8 cellular contexts compared by ENCODE assay signal in genomic region chr15:78034495-78035191, GRCh38. TPM values are rescaled to one million over a fixed set of nuclear protein-coding genes. Genes with fewer than 3 reads are reported as not detected.
A peak's percentile ranks its signal among the peaks of the same experiment; 100 is the strongest.
DNase-seq lines count a peak whose midpoint lies in the region; ATAC-seq and TF ChIP-seq lines count a peak whose summit lies in the region.

No MANE protein-coding gene starts in this region.

- H2AFZ ChIP-seq in OCI-LY3 (ENCODE audit: low read depth, low read length), result no peak overlapping the region

- peak; percentile 87 for ATAC-seq in HG02571 (IDR thresholded peaks at IDR 0.05; ENCODE audit: unreplicated experiment)
- peak; percentile 74 for ATAC-seq in left lung
- no peak for ATAC-seq in GM18873 (IDR thresholded peaks at IDR 0.05; ENCODE audit: low FRiP score, unreplicated experiment)

- H3K4me2 ChIP-seq in OCI-LY3 (ENCODE audit: low read length), result peak overlapping the region; percentile 59

- H3K79me2 ChIP-seq in OCI-LY3 (ENCODE audit: low read length), result no peaks in the 10 kb centered on the region

- H3K4me3 ChIP-seq in OCI-LY3 (ENCODE audit: low read length), result peak overlapping the region; percentile 9
- no peak overlapping the region for H3K4me3 ChIP-seq in left lung

- DNase-seq in GF-D8 (lab: John Stamatoyannopoulos, UW) (peak; percentile 80), left lung (peak; percentile 70 to 83), NCI-H1436 (lab: John Stamatoyannopoulos, UW) (no peak)
- peak; percentile 70 for DNase-seq in activated gamma-delta T cell treated with anti-CD3 and anti-CD28 coated beads, Interleukin-2, amount 50 U/mL, for 16 hours (ENCODE audit: low read depth)
- peak; percentile 31 for DNase-seq in stimulated activated CD8-positive, alpha-beta memory T cell treated with anti-CD3 and anti-CD28 coated beads, Interleukin-15, amount 100 ng/mL, for 24 hours (ENCODE audit: low read depth)

- H3K27me3 ChIP-seq in OCI-LY3 (ENCODE audit: low read depth, low read length) (no peaks in the 10 kb centered on the region), left lung (no peaks in the 10 kb centered on the region)

- peaks cover 4% of the 10 kb centered on the region; the same call in 1 of the 2 replicates for H4K20me1 ChIP-seq in OCI-LY3 (ENCODE audit: insufficient read depth, low read length)

- no peak for TF ChIP-seq CTCF in OCI-LY3 (IDR thresholded peaks at IDR 0.05; ENCODE audit: low read depth, low read length)
- TF ChIP-seq CTCF in left lung (IDR thresholded peaks at IDR 0.05), result no peak

- H3K4me1 ChIP-seq in OCI-LY3 (ENCODE audit: low read length), result peaks cover 43% of the 10 kb centered on the region
- H3K4me1 ChIP-seq in left lung, result peaks cover 34 to 88% of the 10 kb centered on the region in 2 donors

- H3K9ac ChIP-seq in OCI-LY3 (ENCODE audit: low read length), result no peak overlapping the region

- no peak overlapping the region for H3K27ac ChIP-seq in OCI-LY3 (ENCODE audit: low read length)
- H3K27ac ChIP-seq in left lung, result peak overlapping the region; percentile 68 to 74

- H3K9me3 ChIP-seq in OCI-LY3 (ENCODE audit: insufficient read depth, low read length) (no peaks in the 10 kb centered on the region), left lung (no peaks in the 10 kb centered on the region)

- intact Hi-C loops in left lung (cut with DNase I), result no loop called here

- H3K36me3 ChIP-seq in OCI-LY3 (replicated peaks; ENCODE audit: low read depth, low read length) (no peaks in the 10 kb centered on the region), left lung (peaks cover 2 to 4% of the 10 kb centered on the region in 2 donors)

RNA-seq across cellular contexts. Expression of gene TBC1D2B, which starts 42.9 kb away (rescaled TPM):
- total RNA-seq in left lung, result 10 to 100 TPM; 56.2 to 64.9 TPM

RNA-seq across cellular contexts. Expression of gene SH2D7, which starts 57.7 kb away (rescaled TPM):
- not detected for total RNA-seq in left lung
